22 cellular contexts compared by ENCODE assay signal in genomic region chr13:112179995-112180394, GRCh38.
"Had no signal": no experiment of that assay in that cellular context is flagged by ENCODE, and none has a peak within 500 bp of the region (broad histone marks: within the 10 kb centered on the region; RNA-seq: fewer than 3 reads in every experiment).

No MANE protein-coding gene starts in this region.

- H3K4me2 ChIP-seq: KMS-11, SK-N-SH had no signal

- H3K9me3 ChIP-seq: SK-N-SH had no signal

- H3K27ac ChIP-seq: KMS-11, RWPE1 had no signal

- DNase-seq: IMR-90, Kasumi-1, MM.1S, NCI-H1092 treated with DMSO at 0.1 percent for 48 hours, NCI-H1436, NCI-H187, NCI-H2029, NCI-H2081 treated with DMSO at 0.1 percent for 48 hours, NCI-H2171, NCI-H226, NCI-H446, NCI-H510A, NCI-H524 treated with DMSO at 0.1 percent for 48 hours, NCI-H69, NCI-H774, PC-3, SHP77, SK-N-SH, SW 1271, T-cell had no signal

- H3K9ac ChIP-seq: KMS-11, SK-N-SH had no signal
